23 cellular contexts compared by ENCODE assay signal in the genomic region with DNA sequence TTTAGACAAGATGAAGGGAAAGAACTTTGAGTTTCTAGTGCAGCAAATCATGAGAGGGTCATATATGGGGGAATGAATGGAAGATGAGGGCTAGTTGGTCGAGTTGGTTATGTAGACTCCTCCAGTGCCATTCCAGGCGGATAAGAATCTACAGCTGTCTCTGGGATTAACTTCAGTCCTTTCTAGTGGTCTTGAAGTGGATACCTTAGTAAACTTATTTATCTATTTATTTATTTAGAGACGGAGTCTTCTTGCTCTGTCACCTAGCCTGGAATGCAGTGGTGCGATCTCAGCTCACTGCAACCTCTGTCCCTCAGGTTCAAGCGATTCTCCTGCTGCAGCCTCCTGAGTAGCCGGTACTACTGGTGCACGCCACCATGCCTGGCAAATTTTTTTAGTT.
"Had no signal": no experiment of that assay in that cellular context is flagged by ENCODE, and none has a peak within 500 bp of the region (broad histone marks: within the 10 kb centered on the region; RNA-seq: fewer than 3 reads in every experiment).

No MANE protein-coding gene starts in this region.

- H3K9me3 ChIP-seq: stomach, suprapubic skin, testis, thoracic aorta, thyroid gland, tibial artery, tibial nerve, transverse colon, upper lobe of left lung, upper lobe of right lung, uterus, vagina had no signal

- DNase-seq: stimulated activated CD4-positive, alpha-beta T cell treated with anti-CD3 and anti-CD28 coated beads, Interleukin-2, amount 100 ng/mL, for 48 hours; stimulated activated CD4-positive, alpha-beta T cell treated with anti-CD3 and anti-CD28 coated beads, Interleukin-4, amount 100 ng/mL, for 1 hour; stimulated activated CD4-positive, alpha-beta T cell treated with anti-CD3 and anti-CD28 coated beads, Interleukin-4, amount 100 ng/mL, for 24 hours; stimulated activated CD4-positive, alpha-beta T cell treated with anti-CD3 and anti-CD28 coated beads, Interleukin-4, amount 100 ng/mL, for 4 hours; stimulated activated CD8-positive, alpha-beta memory T cell treated with anti-CD3 and anti-CD28 coated beads, Interleukin-4, amount 100 ng/mL, for 48 hours; stimulated activated naive B cell treated with anti-CD40 and anti-IgM and Interleukin-4, amounts not matched to agents 10 μg/mL and 1 μg/mL and 100 μg/mL, for 72 hours; stimulated activated naive CD4-positive, alpha-beta T cell; stimulated activated naive CD4-positive, alpha-beta T cell treated with Interleukin-2 at 50 U/mL for 16 hours; stimulated activated naive CD8-positive, alpha-beta T cell treated with anti-CD3 and anti-CD28 coated beads, Interleukin-15, amount 100 ng/mL, for 72 hours; stimulated activated naive CD8-positive, alpha-beta T cell treated with anti-CD3 and anti-CD28 coated beads, Interleukin-15, Interleukin-2, amounts not matched to agents 100 U/mL and 50 U/mL, for 24 hours; stomach; substantia nigra; testis; thyroid gland; tibial artery; transverse colon; upper lobe of left lung; upper lobe of right lung; uterus had no signal

- H3K36me3 ChIP-seq: stomach, suprapubic skin, thoracic aorta, thyroid gland, tibial artery, tibial nerve, transverse colon, upper lobe of left lung, upper lobe of right lung, uterus, vagina had no signal

- H3K27ac ChIP-seq: stomach, suprapubic skin, testis, thoracic aorta, thyroid gland, tibial artery, tibial nerve, transverse colon, upper lobe of left lung, upper lobe of right lung, uterus, vagina had no signal

- H3K4me3 ChIP-seq: stomach, suprapubic skin, testis, thoracic aorta, thyroid gland, tibial artery, tibial nerve, transverse colon, upper lobe of left lung, upper lobe of right lung, uterus, vagina had no signal

- H3K4me1 ChIP-seq: stomach, suprapubic skin, testis, tibial artery, transverse colon, upper lobe of left lung, upper lobe of right lung, uterus, vagina had no signal

- H3K27me3 ChIP-seq: suprapubic skin, testis, thyroid gland, tibial nerve, upper lobe of left lung, upper lobe of right lung, uterus, vagina had no signal
